ENCODE assay signal across 8 cellular contexts in genomic region chr3:129604942-129605592, GRCh38.
DNase-seq lines count a peak whose midpoint lies in the region; ATAC-seq and TF ChIP-seq lines count a peak whose summit lies in the region.

No MANE protein-coding gene starts in this region.

- CTCF ChIA-PET in HEK293 (lab: Yijun Ruan, JAX) = interaction anchor here (0.6 to 1.5 kb wide), 2 partner anchors 23 to 115 kb away, joined by 3 to 5 read pairs; no protein-coding TSS in a partner anchor
- CTCF ChIA-PET in activated naive CD4-positive, alpha-beta T cell treated with anti-CD3 and anti-CD28 coated beads, Interleukin-2, amount 10 ng/mL, durations not matched to agents 7 days and 5 days (lab: Charles Lee) = interaction anchor here (0.9 to 1.1 kb wide), 2 partner anchors 11 to 115 kb away, joined by 3 to 5 read pairs; no protein-coding TSS in a partner anchor

- POLR2A ChIA-PET in HEK293 (lab: Yijun Ruan, JAX) = no interaction called here

- H3K27me3 Mint-ChIP-seq in activated naive CD4-positive, alpha-beta T cell treated with anti-CD3 and anti-CD28 coated beads, Interleukin-2, amount 10 ng/mL, durations not matched to agents 7 days and 5 days = peaks cover 95% of the 10 kb centered on the region
- peaks cover 48% of the 10 kb centered on the region for H3K27me3 Mint-ChIP-seq in stimulated activated memory B cell treated with anti-CD40 and anti-IgM and Interleukin-4, amounts not matched to agents 10 μg/mL and 1 μg/mL and 100 μg/mL, for 72 hours

- DNase-seq in activated naive CD4-positive, alpha-beta T cell treated with anti-CD3 and anti-CD28 coated beads, Interleukin-2, amount 10 ng/mL, durations not matched to agents 7 days and 5 days = peak; percentile 26
- DNase-seq in stimulated activated CD4-positive, alpha-beta T cell treated with anti-CD3 and anti-CD28 coated beads, Interleukin-2, amount 100 ng/mL, for 24 hours = no peak
- DNase-seq in iPS-NIHi7 (ENCODE audit: extremely low spot score) = no peak

- peaks cover 2% of the 10 kb centered on the region for H3K36me3 Mint-ChIP-seq in activated naive CD4-positive, alpha-beta T cell treated with anti-CD3 and anti-CD28 coated beads, Interleukin-2, amount 10 ng/mL, durations not matched to agents 7 days and 5 days
- no peaks in the 10 kb centered on the region for H3K36me3 Mint-ChIP-seq in stimulated activated memory B cell treated with anti-CD40 and anti-IgM and Interleukin-4, amounts not matched to agents 10 μg/mL and 1 μg/mL and 100 μg/mL, for 72 hours

- H3K27me3 ChIP-seq in iPS-20b (ENCODE audit: insufficient read depth, low read length) = peaks cover 49% of the 10 kb centered on the region

- H3K9me3 ChIP-seq in HEK293 (ENCODE audit: control insufficient read depth, insufficient read depth, low read depth, low read length) (no peaks in the 10 kb centered on the region), iPS-20b (ENCODE audit: insufficient read depth, low read depth, low read length) (no peaks in the 10 kb centered on the region)

- no peak for TF ChIP-seq CTCF in HEK293 (tag by site-specific recombination; IDR thresholded peaks at IDR 0.05)

- H3K4me3 ChIP-seq in HEK293 (ENCODE audit: low read depth, low read length) = peak overlapping the region; percentile 43
- H3K4me3 ChIP-seq in iPS-20b (ENCODE audit: low read length) = peak overlapping the region; percentile 63

- no peak overlapping the region for H3K9ac ChIP-seq in iPS-20b (ENCODE audit: low read depth, low read length)

- peaks cover 15% of the 10 kb centered on the region for H3K4me1 Mint-ChIP-seq in activated naive CD4-positive, alpha-beta T cell treated with anti-CD3 and anti-CD28 coated beads, Interleukin-2, amount 10 ng/mL, durations not matched to agents 7 days and 5 days
- peaks cover 25% of the 10 kb centered on the region for H3K4me1 Mint-ChIP-seq in stimulated activated memory B cell treated with anti-CD40 and anti-IgM and Interleukin-4, amounts not matched to agents 10 μg/mL and 1 μg/mL and 100 μg/mL, for 72 hours

- H3K27ac ChIP-seq in HEK293 (ENCODE audit: extremely low read depth, low read depth, low read length) = no peak overlapping the region
- H3K27ac ChIP-seq in iPS-20b (ENCODE audit: low read length) = no peak overlapping the region

- no peak overlapping the region for H3K4me3 Mint-ChIP-seq in activated naive CD4-positive, alpha-beta T cell treated with anti-CD3 and anti-CD28 coated beads, Interleukin-2, amount 10 ng/mL, durations not matched to agents 7 days and 5 days
- H3K4me3 Mint-ChIP-seq in stimulated activated memory B cell treated with anti-CD40 and anti-IgM and Interleukin-4, amounts not matched to agents 10 μg/mL and 1 μg/mL and 100 μg/mL, for 72 hours = peak overlapping the region; percentile 91

- H3K36me3 ChIP-seq in HEK293 (ENCODE audit: control insufficient read depth in 2 of 2, insufficient read depth in 1 of 2, low read length in 2 of 2) (no peaks in the 10 kb centered on the region), iPS-20b (ENCODE audit: insufficient read depth, low read depth, low read length) (no peaks in the 10 kb centered on the region)

- no peaks in the 10 kb centered on the region for H3K9me3 Mint-ChIP-seq in activated naive CD4-positive, alpha-beta T cell treated with anti-CD3 and anti-CD28 coated beads, Interleukin-2, amount 10 ng/mL, durations not matched to agents 7 days and 5 days
- no peaks in the 10 kb centered on the region for H3K9me3 Mint-ChIP-seq in stimulated activated memory B cell treated with anti-CD40 and anti-IgM and Interleukin-4, amounts not matched to agents 10 μg/mL and 1 μg/mL and 100 μg/mL, for 72 hours

- no peak overlapping the region for H3K27ac Mint-ChIP-seq in activated naive CD4-positive, alpha-beta T cell treated with anti-CD3 and anti-CD28 coated beads, Interleukin-2, amount 10 ng/mL, durations not matched to agents 7 days and 5 days
- H3K27ac Mint-ChIP-seq in stimulated activated memory B cell treated with anti-CD40 and anti-IgM and Interleukin-4, amounts not matched to agents 10 μg/mL and 1 μg/mL and 100 μg/mL, for 72 hours = peak overlapping the region; percentile 77

- H3K4me1 ChIP-seq in HEK293 (ENCODE audit: control insufficient read depth, insufficient read depth, low read length) (0 out of 2 replicates have a peak, but pooled peaks cover 2% of the 10 kb centered on the region), iPS-20b (ENCODE audit: insufficient read depth, low read length) (peaks cover 25% of the 10 kb centered on the region)

- no peak for ATAC-seq in stimulated activated memory B cell treated with anti-CD40 and anti-IgM and Interleukin-4, amounts not matched to agents 10 μg/mL and 1 μg/mL and 100 μg/mL, for 72 hours
- no peak for ATAC-seq in GM21619 (IDR thresholded peaks at IDR 0.05; ENCODE audit: unreplicated experiment)
- ATAC-seq in GM18873 (IDR thresholded peaks at IDR 0.05; ENCODE audit: low FRiP score, unreplicated experiment) = no peak

TF ChIP-seq in HEK293, 187 proteins besides CTCF, POLR2A, EP300 and RAD21:
- no peak for TF ChIP-seq ZNF677 (tag by site-specific recombination; IDR thresholded peaks at IDR 0.05)
- TF ChIP-seq ZNF362 (tag by site-specific recombination; IDR thresholded peaks at IDR 0.05) = no peak
- no peak for TF ChIP-seq ZNF138 (tag by site-specific recombination; IDR thresholded peaks at IDR 0.05; ENCODE audit: borderline replicate concordance)
- peak; percentile 94; the same call in 1 of the 2 replicates for TF ChIP-seq ZEB2 (tag by site-specific recombination; IDR thresholded peaks at IDR 0.05)
- TF ChIP-seq ZSCAN4 (tag by site-specific recombination; IDR thresholded peaks at IDR 0.05) = no peak
- TF ChIP-seq GLI2 (tag by site-specific recombination; IDR thresholded peaks at IDR 0.05; ENCODE audit: borderline replicate concordance, low read depth) = no peak
- no peak for TF ChIP-seq ZNF354C (tag by site-specific recombination; IDR thresholded peaks at IDR 0.05; ENCODE audit: borderline replicate concordance, low read depth)
- 0 out of 2 replicates have a peak, but pooled peaks have one; percentile 26 for TF ChIP-seq PBX3 (CRISPR knock-in tag; IDR thresholded peaks at IDR 0.05)
